ENCODE assay signal across 9 cellular contexts in genomic region chr7:108114117-108114841, GRCh38. TPM values are rescaled to one million over a fixed set of nuclear protein-coding genes. Genes with fewer than 3 reads are reported as not detected.
A peak's percentile ranks its signal among the peaks of the same experiment; 100 is the strongest.
DNase-seq lines count a peak whose midpoint lies in the region; ATAC-seq, FAIRE-seq and TF ChIP-seq lines count a peak whose summit lies in the region.
"Had no signal": no experiment of that assay in that cellular context is flagged by ENCODE, and none has a peak within 500 bp of the region (broad histone marks: within the 10 kb centered on the region; RNA-seq: fewer than 3 reads in every experiment).

No MANE protein-coding gene starts in this region.

- H3K36me3 ChIP-seq in endothelial cell of umbilical vein (ENCODE audit: control insufficient read depth in 2 of 2, extremely low read depth in 1 of 2, insufficient read depth in 2 of 2, low read length in 2 of 2), result no peaks in the 10 kb centered on the region

- H3K27ac Mint-ChIP-seq in stimulated activated effector memory CD8-positive, alpha-beta T cell treated with anti-CD3 and anti-CD28 coated beads, Interleukin-12 subunit alpha, Interleukin-12 subunit beta, amount 100 ng/mL, for 72 hours, result no peak overlapping the region
- H3K27ac Mint-ChIP-seq: activated naive CD8-positive, alpha-beta T cell had no signal

- no peak overlapping the region for H3K4me3 ChIP-seq in endothelial cell of umbilical vein (replicated peaks in 1 of 3; ENCODE audit: insufficient read depth in 1 of 3, low read depth in 1 of 3, low read length in 3 of 3)

- no peak for TF ChIP-seq POLR2A in endothelial cell of umbilical vein (IDR thresholded peaks at IDR 0.05; ENCODE audit: low read depth, low read length)

- peak overlapping the region; percentile 19 for H3K4me2 ChIP-seq in endothelial cell of umbilical vein (ENCODE audit: insufficient read depth, low read length)

- H3K9me3 ChIP-seq in endothelial cell of umbilical vein (replicated peaks; ENCODE audit: control insufficient read depth, insufficient read depth, low read length), result no peaks in the 10 kb centered on the region

- DNase-seq in SHP77 (lab: John Stamatoyannopoulos, UW) (peak; percentile 19 to 28), SHP77 treated with DMSO at 0.1 percent for 48 hours (lab: John Stamatoyannopoulos, UW) (no peak), NCI-H2029 treated with DMSO at 0.1 percent for 48 hours (lab: John Stamatoyannopoulos, UW) (peak; percentile 35), endothelial cell of umbilical vein (ENCODE audit: low read depth, low spot score) (peak; percentile 65), nucleus accumbens (lab: John Stamatoyannopoulos, UW) (no peak), AG20443 (ENCODE audit: low spot score) (no peak)
- DNase-seq in stimulated activated effector memory CD8-positive, alpha-beta T cell treated with anti-CD3 and anti-CD28 coated beads, Interleukin-12 subunit alpha, Interleukin-12 subunit beta, amount 100 ng/mL, for 72 hours (ENCODE audit: low spot score in 2 of 2), result no peak

- no peaks in the 10 kb centered on the region for H3K36me3 Mint-ChIP-seq in stimulated activated effector memory CD8-positive, alpha-beta T cell treated with anti-CD3 and anti-CD28 coated beads, Interleukin-12 subunit alpha, Interleukin-12 subunit beta, amount 100 ng/mL, for 72 hours
- H3K36me3 Mint-ChIP-seq: activated naive CD8-positive, alpha-beta T cell had no signal

- no peak overlapping the region for H3K27ac ChIP-seq in endothelial cell of umbilical vein (ENCODE audit: insufficient read depth, low read depth, low read length)

- no peaks in the 10 kb centered on the region for H3K9me3 Mint-ChIP-seq in stimulated activated effector memory CD8-positive, alpha-beta T cell treated with anti-CD3 and anti-CD28 coated beads, Interleukin-12 subunit alpha, Interleukin-12 subunit beta, amount 100 ng/mL, for 72 hours

- no peaks in the 10 kb centered on the region for H4K20me1 ChIP-seq in endothelial cell of umbilical vein (replicated peaks; ENCODE audit: control insufficient read depth, extremely low read depth, insufficient read depth, low read length)

- intact Hi-C loops in endothelial cell of umbilical vein (cut with micrococcal nuclease), result loop anchor here (1.0 to 2.0 kb wide), 2 partner anchors 32 to 383 kb away; no protein-coding TSS in a partner anchor

- ATAC-seq in GM21825 (IDR thresholded peaks at IDR 0.05; ENCODE audit: unreplicated experiment), result peak; percentile 78
- peak; percentile 57 for ATAC-seq in stimulated activated effector memory CD8-positive, alpha-beta T cell treated with anti-CD3 and anti-CD28 coated beads, Interleukin-12 subunit alpha, Interleukin-12 subunit beta, amount 100 ng/mL, for 72 hours

- no peaks in the 10 kb centered on the region for H3K79me2 ChIP-seq in endothelial cell of umbilical vein (ENCODE audit: control insufficient read depth, insufficient read depth, low read length)

- POLR2A ChIA-PET in endothelial cell of umbilical vein (lab: Charles Lee), result no interaction called here

- CTCF ChIA-PET in endothelial cell of umbilical vein (lab: Charles Lee), result interaction anchor here (1.3 to 3.3 kb wide), 3 partner anchors 32 to 383 kb away, joined by 3 to 17 read pairs (median 9); no protein-coding TSS in a partner anchor

- TF ChIP-seq CTCF in endothelial cell of umbilical vein (IDR thresholded peaks at IDR 0.05; ENCODE audit: extremely low read depth in 1 of 2, insufficient read depth in 1 of 2, low read depth in 1 of 2, low read length in 2 of 2), result peak; percentile 29 to 42

- H3K4me1 ChIP-seq in endothelial cell of umbilical vein (ENCODE audit: control insufficient read depth, extremely low read depth, insufficient read depth, low read length), result peaks cover 8% of the 10 kb centered on the region

- no TSS peak for BruUV-seq in endothelial cell of umbilical vein (replicated peaks; lab: Mats Ljungman, UMichigan)

- peak; percentile 64 for FAIRE-seq in endothelial cell of umbilical vein (lab: Jason Lieb, UNC)

- H3K4me1 Mint-ChIP-seq in stimulated activated effector memory CD8-positive, alpha-beta T cell treated with anti-CD3 and anti-CD28 coated beads, Interleukin-12 subunit alpha, Interleukin-12 subunit beta, amount 100 ng/mL, for 72 hours, result no peaks in the 10 kb centered on the region

- H3K9me1 ChIP-seq in endothelial cell of umbilical vein (replicated peaks; ENCODE audit: control insufficient read depth, extremely low read depth, insufficient read depth, low read length), result no peaks in the 10 kb centered on the region

- no peak overlapping the region for H2AFZ ChIP-seq in endothelial cell of umbilical vein (ENCODE audit: low read depth, low read length)

- dilution Hi-C loops in endothelial cell of umbilical vein (cut with MboI; ENCODE audit: extremely low pct_ligation_motif_present, low sequenced_read_pairs), result no loop called here

- H3K27me3 ChIP-seq in endothelial cell of umbilical vein (ENCODE audit: control insufficient read depth in 2 of 2, insufficient read depth in 2 of 2, low read length in 2 of 2), result no peaks in the 10 kb centered on the region

- no peak overlapping the region for H3K4me3 Mint-ChIP-seq in stimulated activated effector memory CD8-positive, alpha-beta T cell treated with anti-CD3 and anti-CD28 coated beads, Interleukin-12 subunit alpha, Interleukin-12 subunit beta, amount 100 ng/mL, for 72 hours
- H3K4me3 Mint-ChIP-seq: activated naive CD8-positive, alpha-beta T cell had no signal

- no peak overlapping the region for H3K9ac ChIP-seq in endothelial cell of umbilical vein (replicated peaks; ENCODE audit: extremely low read depth, insufficient read depth, low read length)

TF ChIP-seq in endothelial cell of umbilical vein, 7 proteins besides CTCF, POLR2A, EP300 and RAD21:
- TF ChIP-seq MAX (IDR thresholded peaks at IDR 0.05; ENCODE audit: insufficient read depth, insufficient read length), result no peak
- no peak for TF ChIP-seq POLR2AphosphoS5 (IDR thresholded peaks at IDR 0.05; ENCODE audit: insufficient read depth, low read depth, low read length)
- TF ChIP-seq FOS (IDR thresholded peaks at IDR 0.05; ENCODE audit: borderline replicate concordance, insufficient read depth, low read length), result no peak
- TF ChIP-seq EZH2 (IDR thresholded peaks at IDR 0.05; ENCODE audit: borderline replicate concordance, low read depth, low read length, severe bottlenecking), result no peak
- no peak for TF ChIP-seq GATA2 (IDR thresholded peaks at IDR 0.05; ENCODE audit: insufficient read depth, insufficient read length, low read depth, low read length)
- no peak for TF ChIP-seq MYC (IDR thresholded peaks at IDR 0.05; ENCODE audit: low read depth, low read length)
- TF ChIP-seq JUN (IDR thresholded peaks at IDR 0.05; ENCODE audit: borderline replicate concordance, insufficient read depth, insufficient read length, low read depth), result no peak
TF ChIP-seq in endothelial cell of umbilical vein: peak in this region for 0.

RNA-seq across cellular contexts. Expression of gene LAMB4, which starts 15.9 kb away (rescaled TPM):
- 0.20 and 0.72 TPM in 2 replicates for total RNA-seq in endothelial cell of umbilical vein
- 0.15 and 0.43 TPM in 2 replicates for polyA plus RNA-seq in endothelial cell of umbilical vein
- 0.27 and 0.30 TPM in 2 replicates for polyA plus RNA-seq in endothelial cell of umbilical vein (2011; cell fraction: cytosol; rRNA removed)
- 0.62 and 0.87 TPM in 2 replicates for polyA plus RNA-seq in endothelial cell of umbilical vein (2011; cell fraction: nucleus; rRNA removed)
- polyA plus RNA-seq in endothelial cell of umbilical vein (2012), result 0.15 and 0.21 TPM in 2 replicates
- polyA minus RNA-seq in endothelial cell of umbilical vein, result 0.66 and 0.81 TPM in 2 replicates
- not detected for polyA minus RNA-seq in endothelial cell of umbilical vein (2011; cell fraction: cytosol; rRNA and poly(A)+ RNA removed)
- 1.3 and 1.7 TPM in 2 replicates for polyA minus RNA-seq in endothelial cell of umbilical vein (2011; cell fraction: nucleus; rRNA and poly(A)+ RNA removed)

Comparison
In these comparisons a context has a peak if more than half of its experiments do, and no peak if none do; other contexts are left out.
1. DNase-seq: peak in SHP77 (2 of 2), NCI-H2029 treated with DMSO at 0.1 percent for 48 hours (single experiment) and endothelial cell of umbilical vein (single experiment); none in SHP77 treated with DMSO at 0.1 percent for 48 hours (single experiment), stimulated activated effector memory CD8-positive, alpha-beta T cell treated with anti-CD3 and anti-CD28 coated beads, Interleukin-12 subunit alpha, Interleukin-12 subunit beta, amount 100 ng/mL, for 72 hours (0 of 2), nucleus accumbens (0 of 56) and AG20443 (single experiment).